1 cellular context compared by ENCODE assay signal in the genomic region with DNA sequence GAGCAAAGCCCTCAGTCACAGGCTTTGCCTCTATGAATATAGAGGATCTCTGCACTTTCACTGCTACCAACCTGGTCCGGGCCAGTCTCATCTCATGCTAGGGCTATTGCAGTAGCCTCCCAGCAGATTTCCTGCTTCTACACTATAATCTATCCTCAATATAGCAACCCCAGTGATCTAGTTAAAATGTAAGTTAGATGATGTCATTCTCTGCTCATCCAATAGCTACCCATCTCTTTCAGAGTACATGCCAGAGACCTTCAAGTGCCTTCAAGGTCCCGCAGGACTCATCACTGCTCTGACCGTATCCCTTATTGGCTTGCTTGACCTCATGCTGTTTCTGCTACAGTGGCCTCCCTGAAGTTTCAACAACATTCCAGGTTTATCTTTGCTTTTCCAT.
TF ChIP-seq lines count a peak whose summit lies in the region.

No MANE protein-coding gene starts in this region.

TF ChIP-seq in HepG2, 621 proteins besides CTCF, POLR2A, EP300 and RAD21 (continued from another document):
- TF ChIP-seq ZBED4 (CRISPR knock-in tag; IDR thresholded peaks at IDR 0.05; ENCODE audit: borderline replicate concordance) (no peak), CBX5 (CRISPR knock-in tag; IDR thresholded peaks at IDR 0.05; ENCODE audit: borderline replicate concordance) (no peak), ZNF329 (CRISPR knock-in tag; IDR thresholded peaks at IDR 0.05; ENCODE audit: low read depth) (no peak), PAF1 (CRISPR knock-in tag; IDR thresholded peaks at IDR 0.05) (no peak), ATF7 (IDR thresholded peaks at IDR 0.05) (peak; percentile 75), ATF7 (CRISPR knock-in tag; IDR thresholded peaks at IDR 0.05) (no peak), RNF219 (CRISPR knock-in tag; IDR thresholded peaks at IDR 0.05) (no peak)
